ENCODE assay signal across 24 cellular contexts in genomic region chr14:33618361-33619095, GRCh38.
"Had no signal": no experiment of that assay in that cellular context is flagged by ENCODE, and none has a peak within 500 bp of the region (broad histone marks: within the 10 kb centered on the region; RNA-seq: fewer than 3 reads in every experiment).

No MANE protein-coding gene starts in this region.

- H3K4me1 Mint-ChIP-seq: naive thymus-derived CD4-positive, alpha-beta T cell; stimulated activated naive B cell treated with anti-CD40 and anti-IgM and Interleukin-4, amounts not matched to agents 10 μg/mL and 1 μg/mL and 100 μg/mL, for 72 hours; stimulated activated naive CD8-positive, alpha-beta T cell treated with anti-CD3 and anti-CD28 coated beads, Interleukin-15, amount 100 ng/mL, for 72 hours had no signal

- H3K4me1 ChIP-seq: heart left ventricle, psoas muscle, right lobe of liver, testis, upper lobe of right lung, vagina had no signal

- H3K36me3 Mint-ChIP-seq: naive thymus-derived CD4-positive, alpha-beta T cell; stimulated activated naive B cell treated with anti-CD40 and anti-IgM and Interleukin-4, amounts not matched to agents 10 μg/mL and 1 μg/mL and 100 μg/mL, for 72 hours had no signal

- H3K9me3 Mint-ChIP-seq: nephron progenitor cell had no signal

- H3K27ac ChIP-seq: heart left ventricle, psoas muscle, right lobe of liver, testis, tibial nerve, upper lobe of right lung, vagina had no signal

- H3K27me3 Mint-ChIP-seq: stimulated activated naive B cell treated with anti-CD40 and anti-IgM and Interleukin-4, amounts not matched to agents 10 μg/mL and 1 μg/mL and 100 μg/mL, for 72 hours; stimulated activated naive CD8-positive, alpha-beta T cell treated with anti-CD3 and anti-CD28 coated beads, Interleukin-15, amount 100 ng/mL, for 72 hours had no signal

- H3K27me3 ChIP-seq: heart left ventricle, right lobe of liver, testis, tibial nerve, upper lobe of right lung, vagina had no signal

- H3K36me3 ChIP-seq: heart left ventricle, right lobe of liver, tibial nerve, upper lobe of right lung, vagina had no signal

- H3K4me3 ChIP-seq: heart left ventricle, lung, psoas muscle, right lobe of liver, testis, tibial nerve, upper lobe of right lung, vagina had no signal

- H3K9me3 ChIP-seq: heart left ventricle, psoas muscle, right lobe of liver, testis, tibial nerve, upper lobe of right lung, vagina had no signal

- DNase-seq: dermis blood vessel endothelial cell; erythroblast; heart left ventricle; hypothalamus; left colon; left ventricle myocardium superior; mesenchymal stem cell; naive thymus-derived CD4-positive, alpha-beta T cell; nephron progenitor cell; psoas muscle; retina; right lobe of liver; stimulated activated CD4-positive, alpha-beta T cell treated with anti-CD3 and anti-CD28 coated beads, Interleukin-2, amount 100 ng/mL, for 24 hours; stimulated activated CD4-positive, alpha-beta T cell treated with anti-CD3 and anti-CD28 coated beads, Interleukin-4, amount 100 ng/mL, for 4 hours; stimulated activated naive B cell treated with anti-CD40 and anti-IgM and Interleukin-4, amounts not matched to agents 10 μg/mL and 1 μg/mL and 100 μg/mL, for 72 hours; stimulated activated naive CD8-positive, alpha-beta T cell treated with anti-CD3 and anti-CD28 coated beads, Interleukin-15, amount 100 ng/mL, for 72 hours; testis; upper lobe of right lung had no signal

- H3K4me3 Mint-ChIP-seq: naive thymus-derived CD4-positive, alpha-beta T cell; nephron progenitor cell; stimulated activated naive B cell treated with anti-CD40 and anti-IgM and Interleukin-4, amounts not matched to agents 10 μg/mL and 1 μg/mL and 100 μg/mL, for 72 hours; stimulated activated naive CD8-positive, alpha-beta T cell treated with anti-CD3 and anti-CD28 coated beads, Interleukin-15, amount 100 ng/mL, for 72 hours had no signal

- ATAC-seq: heart left ventricle; left colon; left ventricle myocardium superior; naive thymus-derived CD4-positive, alpha-beta T cell; psoas muscle; right lobe of liver; stimulated activated naive B cell treated with anti-CD40 and anti-IgM and Interleukin-4, amounts not matched to agents 10 μg/mL and 1 μg/mL and 100 μg/mL, for 72 hours; stimulated activated naive CD8-positive, alpha-beta T cell treated with anti-CD3 and anti-CD28 coated beads, Interleukin-15, amount 100 ng/mL, for 72 hours; upper lobe of right lung had no signal

- FAIRE-seq: colon, endothelial cell of umbilical vein, frontal cortex had no signal

- H3K27ac Mint-ChIP-seq: naive thymus-derived CD4-positive, alpha-beta T cell; stimulated activated naive B cell treated with anti-CD40 and anti-IgM and Interleukin-4, amounts not matched to agents 10 μg/mL and 1 μg/mL and 100 μg/mL, for 72 hours; stimulated activated naive CD8-positive, alpha-beta T cell treated with anti-CD3 and anti-CD28 coated beads, Interleukin-15, amount 100 ng/mL, for 72 hours had no signal
